Comparison of ENCODE assay signal across 8 cellular contexts in genomic region chr11:11621881-11622706, GRCh38. TPM values are rescaled to one million over a fixed set of nuclear protein-coding genes. Genes with fewer than 3 reads are reported as not detected.
DNase-seq lines count a peak whose midpoint lies in the region; TF ChIP-seq lines count a peak whose summit lies in the region.

TSS of gene GALNT18 (minus strand) at chr11:11622005.

- H2AFZ ChIP-seq in MM.1S (ENCODE audit: low read length) (peak within 1 kb of the TSS; percentile 91), osteoblast (ENCODE audit: low read length) (peak within 1 kb of the TSS; percentile 81)

- H3K4me1 Mint-ChIP-seq in activated naive CD8-positive, alpha-beta T cell (ENCODE audit: low read depth): peaks cover 2% of the 10 kb centered on the region

- peak within 1 kb of the TSS; percentile 93 for H3K4me2 ChIP-seq in MM.1S (ENCODE audit: low read depth, low read length)
- H3K4me2 ChIP-seq in osteoblast (ENCODE audit: insufficient read depth, low read length): peak within 1 kb of the TSS; percentile 90

- no peaks in the 10 kb centered on the region for H3K36me3 Mint-ChIP-seq in activated naive CD8-positive, alpha-beta T cell

- no peaks in the 10 kb centered on the region for H3K4me1 ChIP-seq in MM.1S (ENCODE audit: low read length)
- no peaks in the 10 kb centered on the region; the same call in 1 of the 2 replicates for H3K4me1 ChIP-seq in SJCRH30
- peaks cover 16% of the 10 kb centered on the region for H3K4me1 ChIP-seq in osteoblast (ENCODE audit: insufficient read depth, low read length)
- H3K4me1 ChIP-seq in testis: peaks cover 3% of the 10 kb centered on the region

- no peaks in the 10 kb centered on the region for H3K9me2 ChIP-seq in MM.1S (replicated peaks; ENCODE audit: insufficient read depth, low read length)

- intact Hi-C loops in testis (cut with DNase I; ENCODE audit: low total_unique reads): no loop called here

- peak within 1 kb of the TSS; percentile 46 for H3K27ac Mint-ChIP-seq in activated naive CD8-positive, alpha-beta T cell

- H3K27ac ChIP-seq in MM.1S (ENCODE audit: low read length) (no peak within 1 kb of the TSS), SJCRH30 (peak within 1 kb of the TSS; percentile 4; the same call in 1 of the 2 replicates), osteoblast (ENCODE audit: low read depth, low read length) (no peak within 1 kb of the TSS), testis (peak within 1 kb of the TSS; percentile 52 to 65)

- no peak for TF ChIP-seq POLR2A in testis (IDR thresholded peaks at IDR 0.05)

- H3K9me3 Mint-ChIP-seq in activated naive CD8-positive, alpha-beta T cell (ENCODE audit: low read depth): no peaks in the 10 kb centered on the region

- H3K79me2 ChIP-seq in MM.1S (ENCODE audit: low read length) (no peaks in the 10 kb centered on the region), osteoblast (ENCODE audit: insufficient read depth, low read length) (no peaks in the 10 kb centered on the region)

- H3K27me3 ChIP-seq in GM06990 (replicated peaks; ENCODE audit: control insufficient read depth, insufficient read depth, low read length) (no peaks in the 10 kb centered on the region; the same call in 1 of the 2 replicates), MM.1S (replicated peaks; ENCODE audit: insufficient read depth, low read length) (no peaks in the 10 kb centered on the region), SJCRH30 (peaks cover 8% of the 10 kb centered on the region), osteoblast (ENCODE audit: insufficient read depth, low read length) (peaks cover 53% of the 10 kb centered on the region), testis (no peaks in the 10 kb centered on the region)

- H3K4me3 Mint-ChIP-seq in activated naive CD8-positive, alpha-beta T cell: peak within 1 kb of the TSS; percentile 77

- peak; percentile 94 for DNase-seq in GM06990 (ENCODE audit: extremely low read depth, insufficient read length)
- peak; percentile 85 for DNase-seq in HCEC 1CT
- DNase-seq in MM.1S: peak; percentile 94
- DNase-seq in SJCRH30: peak; percentile 93 to 96
- peak; percentile 89 for DNase-seq in glomerular visceral epithelial cell (ENCODE audit: extremely low spot score)
- DNase-seq in osteoblast (ENCODE audit: insufficient read length, low spot score, missing footprints): peak; percentile 99
- peak; percentile 93 for DNase-seq in testis

- H3K36me3 ChIP-seq in GM06990 (ENCODE audit: control insufficient read depth, insufficient read depth, low read length): no peaks in the 10 kb centered on the region
- no peaks in the 10 kb centered on the region for H3K36me3 ChIP-seq in MM.1S (replicated peaks; ENCODE audit: insufficient read depth, low read length)
- H3K36me3 ChIP-seq in SJCRH30: no peaks in the 10 kb centered on the region
- H3K36me3 ChIP-seq in osteoblast (ENCODE audit: insufficient read depth, low read length): no peaks in the 10 kb centered on the region
- H3K36me3 ChIP-seq in testis (ENCODE audit: low read depth, missing control alignments): no peaks in the 10 kb centered on the region

- H3K27me3 Mint-ChIP-seq in activated naive CD8-positive, alpha-beta T cell: peaks cover 25% of the 10 kb centered on the region

- no peaks in the 10 kb centered on the region for H3K9me3 ChIP-seq in MM.1S (replicated peaks; ENCODE audit: insufficient read depth, low read length)
- H3K9me3 ChIP-seq in SJCRH30 (replicated peaks): no peaks in the 10 kb centered on the region
- H3K9me3 ChIP-seq in osteoblast (ENCODE audit: low read depth, low read length): no peaks in the 10 kb centered on the region
- no peaks in the 10 kb centered on the region for H3K9me3 ChIP-seq in testis

- H4K20me1 ChIP-seq in MM.1S (ENCODE audit: insufficient read depth, low read length): no peaks in the 10 kb centered on the region
- no peaks in the 10 kb centered on the region for H4K20me1 ChIP-seq in osteoblast (ENCODE audit: insufficient read depth, low read length)

- peak within 1 kb of the TSS; percentile 23; the same call in 1 of the 2 replicates for H3K9ac ChIP-seq in MM.1S (ENCODE audit: low read length)

- no peaks in the 10 kb centered on the region for H3F3A ChIP-seq in MM.1S (ENCODE audit: insufficient read depth, low read length)

- 6 to 12% methylated on average over 17 to 45 of the region's 62 CpGs for WGBS in testis, 2 donors

- TF ChIP-seq CTCF in GM06990 (IDR thresholded peaks at IDR 0.05; ENCODE audit: insufficient read depth, low read length, poor library complexity, severe bottlenecking): peak; percentile 43
- TF ChIP-seq CTCF in MM.1S (IDR thresholded peaks at IDR 0.05; ENCODE audit: low read length): peak; percentile 42
- peak; percentile 30 for TF ChIP-seq CTCF in osteoblast (IDR thresholded peaks at IDR 0.05; ENCODE audit: extremely low read depth, low read depth, low read length)
- TF ChIP-seq CTCF in testis (IDR thresholded peaks at IDR 0.05): peak; percentile 42 to 64 (median 48)

- H3K4me3 ChIP-seq in GM06990 (replicated peaks; ENCODE audit: low read depth, low read length): peak within 1 kb of the TSS; percentile 78
- peak within 1 kb of the TSS; percentile 78 for H3K4me3 ChIP-seq in MM.1S (ENCODE audit: low read length)
- peak within 1 kb of the TSS; percentile 59 for H3K4me3 ChIP-seq in SJCRH30
- H3K4me3 ChIP-seq in osteoblast (ENCODE audit: insufficient read depth, low read length): peak within 1 kb of the TSS; percentile 75
- peak within 1 kb of the TSS; percentile 62 to 76 for H3K4me3 ChIP-seq in testis

RNA-seq across cellular contexts. Expression of gene GALNT18, which starts in this region (rescaled TPM):
- total RNA-seq in SJCRH30 (2014; rRNA removed; shearing (Covaris generic)): 15.1 and 16.4 TPM in 2 replicates
- total RNA-seq in osteoblast (3.2 and 4.7 TPM in 2 replicates), testis (100 to 1,000 TPM in 1 of 2 donors, 10 to 100 TPM in 1; 73.9 to 106 TPM)
- 39.2 TPM for polyA plus RNA-seq in testis (ENCODE audit: insufficient read depth, low read depth, low replicate concordance)

Comparison
In these comparisons a context has a peak if more than half of its experiments do, and no peak if none do; other contexts are left out.
1. H3K27ac ChIP-seq: peak in SJCRH30 (single experiment) and testis (2 of 2); none in MM.1S (single experiment) and osteoblast (single experiment).
2. Peak in every context shown above with its lines, with median percentiles within 50 percentile points of each other: DNase-seq, H3K4me3 ChIP-seq and CTCF ChIP-seq.